In genomic region chr15:72358532-72359180, GRCh38 we compare ENCODE assay signal across 9 cellular contexts. TPM values are rescaled to one million over a fixed set of nuclear protein-coding genes. Genes with fewer than 3 reads are reported as not detected.
DNase-seq lines count a peak whose midpoint lies in the region; FAIRE-seq and TF ChIP-seq lines count a peak whose summit lies in the region.
"Had no signal": no experiment of that assay in that cellular context is flagged by ENCODE, and none has a peak within 500 bp of the region (broad histone marks: within the 10 kb centered on the region; RNA-seq: fewer than 3 reads in every experiment).

No MANE protein-coding gene starts in this region.

- TF ChIP-seq CTCF in GM12864 (IDR thresholded peaks at IDR 0.05; ENCODE audit: low read depth, low read length, missing control alignments) (no peak), endodermal cell (conservative IDR thresholded peaks at IDR 0.05) (no peak)

- no peaks in the 10 kb centered on the region for H3K27me3 Mint-ChIP-seq in endodermal cell (ENCODE audit: insufficient read depth)

- H3K9ac ChIP-seq in endodermal cell (ENCODE audit: extremely low read depth, low read length, poor library complexity, severe bottlenecking) = no peak overlapping the region

- H3K4me3 Mint-ChIP-seq in endodermal cell = no peak overlapping the region

- no peaks in the 10 kb centered on the region for H3K9me3 ChIP-seq in endodermal cell (ENCODE audit: control insufficient read depth, low read length)

- H3K36me3 Mint-ChIP-seq in endodermal cell (ENCODE audit: low read depth) = peaks cover 23% of the 10 kb centered on the region

- no peaks in the 10 kb centered on the region for H3K9me3 Mint-ChIP-seq in endodermal cell

- no peak overlapping the region for H3K27ac Mint-ChIP-seq in endodermal cell

- no peak overlapping the region for H3K4me3 ChIP-seq in GM12864 (ENCODE audit: low read depth, low read length)
- no peak overlapping the region for H3K4me3 ChIP-seq in endodermal cell (ENCODE audit: low read length)

- peaks cover 26% of the 10 kb centered on the region for H3K36me3 ChIP-seq in endodermal cell (ENCODE audit: control insufficient read depth, insufficient read depth, low read length)

- DNase-seq in GM12864 (ENCODE audit: low read depth) (peak; percentile 43), RCC 7860 (ENCODE audit: low spot score) (peak; percentile 15), fibroblast of gingiva (ENCODE audit: low read depth) (peak; percentile 87), renal cortical epithelial cell (ENCODE audit: low read depth) (peak; percentile 85), GDM1 (lab: John Stamatoyannopoulos, UW) (no peak), NCI-H526 treated with DMSO at 0.1 percent for 48 hours (lab: John Stamatoyannopoulos, UW) (no peak), endodermal cell (no peak)
- no peak for DNase-seq in stimulated activated CD4-positive, alpha-beta T cell treated with anti-CD3 and anti-CD28 coated beads, Interleukin-4, amount 100 ng/mL, for 4 hours

- FAIRE-seq in RCC 7860 (lab: Jason Lieb, UNC) = no peak

- no peak overlapping the region for H3K27ac ChIP-seq in endodermal cell (ENCODE audit: low read depth, low read length)

- H3K4me1 ChIP-seq in endodermal cell (ENCODE audit: control insufficient read depth, insufficient read depth, low read length) = no peaks in the 10 kb centered on the region

- 89 to 90% methylated on average over 3 to 7 of the region's 7 CpGs for WGBS in endodermal cell (ENCODE audit: insufficient coverage in 1 of 2, insufficient read length in 1 of 2), 2 experiments

- H3K27me3 ChIP-seq in endodermal cell (ENCODE audit: control insufficient read depth, insufficient read depth, low read length, poor library complexity, severe bottlenecking) = no peaks in the 10 kb centered on the region

- H3K4me1 Mint-ChIP-seq in endodermal cell = no peaks in the 10 kb centered on the region

RNA-seq across cellular contexts. Expression of gene HEXA, which starts 17.2 kb away (rescaled TPM):
- total RNA-seq in renal cortical epithelial cell (48.4 and 64.6 TPM in 2 replicates), endodermal cell (100 to 1,000 TPM; 102 to 104 TPM)
- 55.3 TPM for polyA plus RNA-seq in endodermal cell (2013, experiment 1 of 2)
- 47.1 TPM for polyA plus RNA-seq in endodermal cell (2013, experiment 2 of 2)

RNA-seq across cellular contexts. Expression of gene CELF6, which starts 38.7 kb away (rescaled TPM):
- total RNA-seq in renal cortical epithelial cell (0.15 TPM in 1 of 2 replicates, not detected in the other), endodermal cell (under 1 TPM; 0.46 to 0.62 TPM)
- 1.5 TPM for polyA plus RNA-seq in endodermal cell (2013, experiment 1 of 2)
- 1.4 TPM for polyA plus RNA-seq in endodermal cell (2013, experiment 2 of 2)
- total RNA-seq: pulmonary artery endothelial cell had no signal

RNA-seq across cellular contexts. Expression of gene TMEM202, which starts 39.4 kb away (rescaled TPM):
- not detected in 2 replicates for total RNA-seq in renal cortical epithelial cell
- total RNA-seq in endodermal cell = not detected
- not detected for polyA plus RNA-seq in endodermal cell (2013, experiment 1 of 2)
- polyA plus RNA-seq in endodermal cell (2013, experiment 2 of 2) = not detected
- total RNA-seq: pulmonary artery endothelial cell had no signal

Comparison
In these comparisons a context has a peak if more than half of its experiments do, and no peak if none do; other contexts are left out.
1. DNase-seq: peak in GM12864 (single experiment), RCC 7860 (single experiment), fibroblast of gingiva (single experiment) and renal cortical epithelial cell (single experiment); none in GDM1 (single experiment), NCI-H526 treated with DMSO at 0.1 percent for 48 hours (single experiment), stimulated activated CD4-positive, alpha-beta T cell treated with anti-CD3 and anti-CD28 coated beads, Interleukin-4, amount 100 ng/mL, for 4 hours (0 of 2) and endodermal cell (single experiment).